Comparison of ENCODE assay signal across 8 cellular contexts in the genomic region with DNA sequence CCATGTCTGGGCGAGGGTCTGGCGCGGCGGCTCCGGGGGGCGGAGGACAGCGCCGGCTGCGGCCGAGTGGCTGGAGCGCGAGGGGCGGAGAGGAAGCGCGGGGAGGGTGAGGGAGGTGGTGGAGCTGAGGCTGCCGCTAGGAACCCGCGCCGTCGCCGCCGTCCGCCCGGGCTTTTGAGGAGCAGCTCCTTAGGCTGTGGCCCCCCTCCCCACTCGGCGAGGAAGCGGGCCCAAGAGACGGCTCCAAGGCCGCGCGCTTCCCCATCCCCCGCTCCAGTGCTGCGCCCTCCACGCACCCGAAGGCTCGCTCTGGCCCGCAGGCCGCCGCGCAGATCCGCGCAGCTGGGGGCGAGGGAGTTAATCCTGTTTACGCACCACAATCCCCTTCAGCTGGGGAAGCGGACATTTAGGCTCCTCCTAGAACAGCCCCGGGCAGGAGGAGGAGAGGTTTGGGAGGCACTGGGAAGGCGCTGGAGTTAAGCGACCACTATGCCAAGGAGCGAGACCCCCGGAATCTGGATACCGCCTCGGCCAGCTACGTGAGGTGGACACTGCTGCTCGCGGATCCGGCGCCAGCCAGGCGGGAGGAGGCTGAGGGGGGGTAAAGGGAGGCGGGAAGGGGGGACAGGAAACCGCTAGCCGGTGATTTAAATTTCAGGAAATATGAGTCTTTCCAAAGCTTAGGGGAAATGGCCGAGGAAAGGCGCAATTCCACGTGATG. TPM values are rescaled to one million over a fixed set of nuclear protein-coding genes. Genes with fewer than 3 reads are reported as not detected.
DNase-seq lines count a peak whose midpoint lies in the region; ATAC-seq, FAIRE-seq and TF ChIP-seq lines count a peak whose summit lies in the region.

A gene with protein sequence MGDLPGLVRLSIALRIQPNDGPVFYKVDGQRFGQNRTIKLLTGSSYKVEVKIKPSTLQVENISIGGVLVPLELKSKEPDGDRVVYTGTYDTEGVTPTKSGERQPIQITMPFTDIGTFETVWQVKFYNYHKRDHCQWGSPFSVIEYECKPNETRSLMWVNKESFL (minus strand): TSS at position 553 of the 721 bp plus-strand sequence. CDS start 549 bp downstream, at position 4.

- H3K4me2 ChIP-seq in K562 (ENCODE audit: insufficient read depth, low read length) = peak within 1 kb of the TSS; percentile 72
- H3K4me2 ChIP-seq in trophoblast cell (ENCODE audit: low read length) = peak within 1 kb of the TSS; percentile 95

- peak within 1 kb of the TSS; percentile 88 for H2AFZ ChIP-seq in K562 (ENCODE audit: low read depth, low read length)
- H2AFZ ChIP-seq in trophoblast cell (ENCODE audit: insufficient read depth, low read length, poor library complexity) = peak within 1 kb of the TSS; percentile 35

- H4K20me1 ChIP-seq in K562 (replicated peaks; ENCODE audit: control insufficient read depth, insufficient read depth, low read length) = no peaks in the 10 kb centered on the region

- intact Hi-C loops in K562 (cut with micrococcal nuclease) = no loop called here

- H3K79me2 ChIP-seq in K562 (ENCODE audit: control insufficient read depth, insufficient read depth, low read length) = no peaks in the 10 kb centered on the region
- no peaks in the 10 kb centered on the region for H3K79me2 ChIP-seq in trophoblast cell (ENCODE audit: control insufficient read depth, insufficient read depth, low read length, poor library complexity)

- CTCF ChIA-PET in K562 (lab: Yijun Ruan, JAX; ENCODE audit: low intra/inter-chr PET ratio) = no interaction called here

- in situ Hi-C loops in K562 (cut with MboI) = no loop called here

- H4K91ac ChIP-seq in trophoblast cell (ENCODE audit: low read depth, low read length) = no peak within 1 kb of the TSS

- H3K27me3 ChIP-seq in GM06990 (replicated peaks; ENCODE audit: control insufficient read depth, insufficient read depth, low read length) (peaks cover 3% of the 10 kb centered on the region), K562 (ENCODE audit: control insufficient read depth in 2 of 2, insufficient read depth in 2 of 2, low read length in 2 of 2) (no peaks in the 10 kb centered on the region), trophoblast cell (ENCODE audit: insufficient read depth, low read length) (peaks cover 25% of the 10 kb centered on the region)

- FAIRE-seq in K562 (lab: Jason Lieb, UNC) = no peak

- peak; percentile 82 for ATAC-seq in K562
- no peak for ATAC-seq in GM18511 (IDR thresholded peaks at IDR 0.05; ENCODE audit: unreplicated experiment)
- ATAC-seq in GM21360 (IDR thresholded peaks at IDR 0.05; ENCODE audit: unreplicated experiment) = no peak

- no peak within 1 kb of the TSS for H2BK120ac ChIP-seq in trophoblast cell (ENCODE audit: insufficient read depth, low read length, poor library complexity)

- H2BK12ac ChIP-seq in trophoblast cell (ENCODE audit: low read length) = no peak within 1 kb of the TSS

- no peaks in the 10 kb centered on the region for H3K36me3 ChIP-seq in GM06990 (ENCODE audit: control insufficient read depth, insufficient read depth, low read length)
- H3K36me3 ChIP-seq in K562 (ENCODE audit: control insufficient read depth, insufficient read depth, low read length) = no peaks in the 10 kb centered on the region
- H3K36me3 ChIP-seq in trophoblast cell (ENCODE audit: control insufficient read depth in 1 of 2, insufficient read depth in 2 of 2, low read length in 2 of 2) = no peaks in the 10 kb centered on the region

- no peak within 1 kb of the TSS for H3K4ac ChIP-seq in trophoblast cell (ENCODE audit: low read depth, low read length)

- TF ChIP-seq POLR2A in K562 (conservative IDR thresholded peaks at IDR 0.05) = no peak

- peaks cover 0 to 15% of the 10 kb centered on the region in 2 experiments; a peak in 2 of 5 replicates for H3K4me1 ChIP-seq in K562 (replicated peaks in 1 of 2; ENCODE audit: control insufficient read depth in 2 of 2, insufficient read depth in 2 of 2, low read length in 2 of 2)
- peaks cover 10 to 11% of the 10 kb centered on the region in 2 experiments for H3K4me1 ChIP-seq in trophoblast cell (ENCODE audit: control insufficient read depth in 1 of 2, insufficient read depth in 2 of 2, low read length in 2 of 2)

- TF ChIP-seq EP300 in K562 (IDR thresholded peaks at IDR 0.05; ENCODE audit: low read length) = no peak

- H2BK5ac ChIP-seq in trophoblast cell (ENCODE audit: low read depth, low read length, poor library complexity) = no peak within 1 kb of the TSS

- POLR2A ChIA-PET in K562 (lab: Yijun Ruan, JAX) = interaction anchor here (1.1 to 1.7 kb wide), 5 partner anchors 10 to 122 kb away, joined by 4 to 13 read pairs (median 5); no protein-coding TSS in a partner anchor

- H3K27ac ChIP-seq in K562 (ENCODE audit: extremely low read depth, low read depth, low read length) (peak within 1 kb of the TSS; percentile 43; the same call in 1 of the 3 replicates), trophoblast cell (ENCODE audit: low read depth, low read length) (no peak within 1 kb of the TSS)

- BruUV-seq in K562 (replicated peaks; lab: Mats Ljungman, UMichigan) = no TSS peak

- H3K79me1 ChIP-seq in trophoblast cell (ENCODE audit: low read length) = no peaks in the 10 kb centered on the region

- H3K4me3 ChIP-seq in GM06990 (replicated peaks; ENCODE audit: low read depth, low read length) (peak within 1 kb of the TSS; percentile 35), K562 (peak within 1 kb of the TSS; percentile 45), trophoblast cell (ENCODE audit: low read depth, low read length) (peak within 1 kb of the TSS; percentile 65)

- H3K18ac ChIP-seq in trophoblast cell (ENCODE audit: low read length) = no peak within 1 kb of the TSS

- H2AK5ac ChIP-seq in trophoblast cell (ENCODE audit: low read length) = no peak within 1 kb of the TSS

- no peaks in the 10 kb centered on the region for H3K9me3 ChIP-seq in K562 (replicated peaks; ENCODE audit: control insufficient read depth, insufficient read depth, low read depth, low read length)
- peaks cover 4% of the 10 kb centered on the region for H3K9me3 ChIP-seq in trophoblast cell (ENCODE audit: insufficient read depth, low read depth, low read length)

- H3K9me1 ChIP-seq in K562 (ENCODE audit: control insufficient read depth, insufficient read depth, low read length) = no peaks in the 10 kb centered on the region

- H4K8ac ChIP-seq in trophoblast cell (ENCODE audit: low read depth, low read length) = no peak within 1 kb of the TSS

- WGBS in K562 (ENCODE audit: insufficient coverage, low coverage, missing lambda C conversion rate) = 23% methylated on average over 36 of the region's 64 CpGs
- WGBS in trophoblast cell (ENCODE audit: extremely low coverage, insufficient coverage, insufficient read length) = no CpG with 5 or more reads among the region's 64 CpGs

- peak within 1 kb of the TSS; percentile 44 to 88; a peak in 3 of 4 replicates for H3K9ac ChIP-seq in K562 (ENCODE audit: insufficient read depth in 1 of 2, low read depth in 2 of 2, low read length in 2 of 2)
- no peak within 1 kb of the TSS for H3K9ac ChIP-seq in trophoblast cell (ENCODE audit: low read length)

- no peak within 1 kb of the TSS for H3K14ac ChIP-seq in trophoblast cell (ENCODE audit: low read length)

- H4K12ac ChIP-seq in trophoblast cell (ENCODE audit: low read depth, low read length) = no peak within 1 kb of the TSS

- DNase-seq in A172 (ENCODE audit: low spot score) (peak; percentile 74), GM06990 (ENCODE audit: extremely low read depth, insufficient read length) (no peak), NCI-H524 treated with DMSO at 0.1 percent for 48 hours (lab: John Stamatoyannopoulos, UW) (peak; percentile 56), K562 (ENCODE audit: extremely low read depth in 1 of 4, low spot score in 3 of 4) (peak; percentile 16 to 41 (median 26)), hepatic stellate cell (ENCODE audit: low spot score) (peak; percentile 67), trophoblast cell (peak in 1 of 2 donors; percentile 49)

- no peak for TF ChIP-seq CTCF in GM06990 (IDR thresholded peaks at IDR 0.05; ENCODE audit: insufficient read depth, low read length, poor library complexity, severe bottlenecking)
- TF ChIP-seq CTCF in K562 (IDR thresholded peaks at IDR 0.05 in 2 of 3, conservative IDR thresholded peaks at IDR 0.05 in 1 of 3; ENCODE audit: insufficient read depth in 2 of 3, low read depth in 1 of 3, low read length in 3 of 3) = no peak

- H3K23ac ChIP-seq in trophoblast cell (ENCODE audit: low read length) = no peak within 1 kb of the TSS

- no peak for TF ChIP-seq RAD21 in K562 (CRISPR knock-in tag; conservative IDR thresholded peaks at IDR 0.05 in 1 of 2, IDR thresholded peaks at IDR 0.05 in 1 of 2)

TF ChIP-seq in K562, 482 proteins besides CTCF, POLR2A, EP300 and RAD21 (continues in another document):
- TF ChIP-seq ZC3H4 (CRISPR knock-in tag; IDR thresholded peaks at IDR 0.05; ENCODE audit: borderline replicate concordance) (no peak), ZBTB7A (IDR thresholded peaks at IDR 0.05; ENCODE audit: borderline replicate concordance, control insufficient read depth, low read depth, low read length) (peak; percentile 26; the same call in 1 of the 2 replicates), ATF1 (CRISPR knock-in tag; IDR thresholded peaks at IDR 0.05) (no peak), ATF1 (tag; IDR thresholded peaks at IDR 0.05) (0 out of 2 replicates have a peak, but pooled peaks have one; percentile 6)

RNA-seq across cellular contexts. Expression of the gene that starts here (rescaled TPM):
- total RNA-seq in A172 (2014; rRNA removed; shearing (Covaris generic)) = 11.4 and 13.1 TPM in 2 replicates
- total RNA-seq in K562 (2011; cell fraction: chromatin; rRNA removed; ENCODE audit: low replicate concordance) = 0.42 and 1.1 TPM in 2 replicates
- 0.83 and 1.2 TPM in 2 replicates for total RNA-seq in K562 (2011; cell fraction: nucleolus; rRNA removed)
- total RNA-seq in K562 (2011; cell fraction: nucleoplasm; rRNA removed) = 0.51 and 1.5 TPM in 2 replicates
- 0.59 and 1.6 TPM in 2 replicates for total RNA-seq in K562 (2014; rRNA removed)
- 1.1 TPM in 2 replicates for total RNA-seq in K562 (2014; rRNA removed; fragmentation: Illumina TruSeq; extraction: Trizol)
- 1.3 and 1.8 TPM in 2 replicates for total RNA-seq in K562 (2015; rRNA removed; fragmentation: Illumina TruSeq; extraction: Trizol)
- 1.3 and 1.6 TPM in 2 replicates for total RNA-seq in K562 (2021)
- polyA plus RNA-seq in K562 (2011; rRNA removed) = 0.30 and 1.9 TPM in 2 replicates
- polyA plus RNA-seq in K562 (2011; cell fraction: cytosol; rRNA removed) = 0.22 and 1.1 TPM in 2 replicates
- polyA plus RNA-seq in K562 (2011; cell fraction: nucleus; rRNA removed) = 0.10 and 1.9 TPM in 2 replicates
- polyA plus RNA-seq in K562 (2012) = 3.5 and 4.2 TPM in 2 replicates
- 1.0 and 2.1 TPM in 2 replicates for polyA plus RNA-seq in K562 (2014; fragmentation: Illumina TruSeq; extraction: Trizol)
- polyA plus RNA-seq in K562 (2014; fragmentation: Nextera tagmentation; extraction: Ambion mirVana) = 1 to 10 TPM; 1.3 to 1.6 TPM
- polyA plus RNA-seq in K562 (2014; rRNA removed) = 1.3 and 1.5 TPM in 2 replicates
- polyA minus RNA-seq in K562 (2011; rRNA and poly(A)+ RNA removed) = 0.30 and 0.67 TPM in 2 replicates
- 1.8 TPM in 1 of 2 replicates, not detected in the other for polyA minus RNA-seq in K562 (2011; cell fraction: cytosol; rRNA and poly(A)+ RNA removed)
- 0.56 and 1.2 TPM in 2 replicates for polyA minus RNA-seq in K562 (2011; cell fraction: nucleus; rRNA and poly(A)+ RNA removed)
- polyA plus RNA-seq in trophoblast cell (2013) = 1.0 and 1.3 TPM in 2 replicates
